ENCODE assay signal across 19 cellular contexts in genomic region chr7:117448655-117449054, GRCh38. TPM values are rescaled to one million over a fixed set of nuclear protein-coding genes. Genes with fewer than 3 reads are reported as not detected.
DNase-seq lines count a peak whose midpoint lies in the region; ATAC-seq and TF ChIP-seq lines count a peak whose summit lies in the region.
"Had no signal": no experiment of that assay in that cellular context is flagged by ENCODE, and none has a peak within 500 bp of the region (broad histone marks: within the 10 kb centered on the region; RNA-seq: fewer than 3 reads in every experiment).

No MANE protein-coding gene starts in this region.

- peaks cover 14% of the 10 kb centered on the region for H3K36me3 Mint-ChIP-seq in Calu3 (ENCODE audit: insufficient read depth, unreplicated experiment)
- no peaks in the 10 kb centered on the region for H3K36me3 Mint-ChIP-seq in immature natural killer cell
- H3K36me3 Mint-ChIP-seq: CD14-positive monocyte; CD8-positive, alpha-beta T cell had no signal

- no peak for TF ChIP-seq CTCF in Calu3 (IDR thresholded peaks at IDR 0.05; ENCODE audit: unreplicated experiment)
- no peak for TF ChIP-seq CTCF in IMR-90 (conservative IDR thresholded peaks at IDR 0.05; ENCODE audit: low read depth, low read length)
- TF ChIP-seq CTCF in body of pancreas (IDR thresholded peaks at IDR 0.05) = no peak

- no peaks in the 10 kb centered on the region for H3K27me3 Mint-ChIP-seq in Calu3 (ENCODE audit: unreplicated experiment)
- peaks cover 0 to 3% (median 2%) of the 10 kb centered on the region in 3 donors for H3K27me3 Mint-ChIP-seq in immature natural killer cell (ENCODE audit: low read depth in 3 of 3)

- no peak overlapping the region for H3K27ac ChIP-seq in IMR-90 (ENCODE audit: insufficient read depth, low read length)
- H3K27ac ChIP-seq in body of pancreas = peak overlapping the region; percentile 22 to 67 (median 54)
- no peak overlapping the region for H3K27ac ChIP-seq in right cardiac atrium (ENCODE audit: low read length)
- H3K27ac ChIP-seq: BLaER1 had no signal

- intact Hi-C loops in Calu3 (cut with micrococcal nuclease; ENCODE audit: unreplicated experiment) = no loop called here
- intact Hi-C loops in IMR-90 (cut with micrococcal nuclease) = no loop called here
- intact Hi-C loops in body of pancreas (cut with DNase I) = no loop called here
- intact Hi-C loops in right cardiac atrium (cut with DNase I) = no loop called here

- WGBS in IMR-90 (ENCODE audit: extremely low coverage in 2 of 2, insufficient read length in 1 of 2), 2 experiments = 0% methylated on average over 1 of the region's 2 CpGs; no CpG with 5 or more reads in 1 of the 2 experiments
- WGBS in body of pancreas, 2 donors = 64 to 75% methylated on average over 2 of the region's 2 CpGs
- WGBS in right cardiac atrium = 62% methylated on average over 2 of the region's 2 CpGs

- H3K14ac ChIP-seq in IMR-90 (replicated peaks; ENCODE audit: low read depth, low read length) = no peak overlapping the region

- H3K27me3 ChIP-seq in IMR-90 (ENCODE audit: control insufficient read depth, insufficient read depth, low read length) = no peaks in the 10 kb centered on the region
- H3K27me3 ChIP-seq in body of pancreas = no peaks in the 10 kb centered on the region
- no peaks in the 10 kb centered on the region for H3K27me3 ChIP-seq in right cardiac atrium (ENCODE audit: control insufficient read depth, insufficient read depth)
- H3K27me3 ChIP-seq: BLaER1 had no signal

- no peak for TF ChIP-seq RAD21 in IMR-90 (IDR thresholded peaks at IDR 0.05; ENCODE audit: low read length)

- H3K4me1 ChIP-seq in IMR-90 (ENCODE audit: control insufficient read depth, insufficient read depth, low read length) (no peaks in the 10 kb centered on the region), body of pancreas (peaks cover 3% of the 10 kb centered on the region), right cardiac atrium (ENCODE audit: control insufficient read depth, insufficient read depth, low read length) (no peaks in the 10 kb centered on the region)
- H3K4me1 ChIP-seq: BLaER1 had no signal

- H2AFZ ChIP-seq in IMR-90 (replicated peaks; ENCODE audit: low read length, poor library complexity) = no peak overlapping the region

- no peak overlapping the region for H4K91ac ChIP-seq in IMR-90 (ENCODE audit: insufficient read depth, low read depth, low read length)

- H3K4me3 ChIP-seq in IMR-90 (ENCODE audit: insufficient read depth, low read depth, low read length) (no peak overlapping the region), body of pancreas (no peak overlapping the region), right cardiac atrium (ENCODE audit: low read length) (no peak overlapping the region)
- H3K4me3 ChIP-seq: BLaER1 had no signal

- H2BK15ac ChIP-seq in IMR-90 (ENCODE audit: low read depth, low read length) = no peak overlapping the region

- H3K4ac ChIP-seq in IMR-90 (ENCODE audit: low read depth, low read length) = no peak overlapping the region

- ATAC-seq in IMR-90 (ENCODE audit: low read depth) = no peak
- ATAC-seq in body of pancreas = no peak
- no peak for ATAC-seq in HG03135 (IDR thresholded peaks at IDR 0.05; ENCODE audit: unreplicated experiment)
- no peak for ATAC-seq in right cardiac atrium
- ATAC-seq: CD8-positive, alpha-beta T cell; HCT116; HepG2 had no signal

- H3K4me1 Mint-ChIP-seq in Calu3 (ENCODE audit: low read depth, unreplicated experiment) (peaks cover 60% of the 10 kb centered on the region), immature natural killer cell (no peaks in the 10 kb centered on the region)
- H3K4me1 Mint-ChIP-seq: CD14-positive monocyte had no signal

- no peak overlapping the region for H2BK5ac ChIP-seq in IMR-90 (ENCODE audit: low read depth, low read length, poor library complexity, severe bottlenecking)

- peaks cover 20% of the 10 kb centered on the region for H3K9me3 Mint-ChIP-seq in Calu3 (ENCODE audit: low read depth, unreplicated experiment)
- peaks cover 3 to 20% (median 9%) of the 10 kb centered on the region in 6 donors for H3K9me3 Mint-ChIP-seq in immature natural killer cell
- H3K9me3 Mint-ChIP-seq: HFFc6 had no signal

- H3K9me1 ChIP-seq in IMR-90 (ENCODE audit: insufficient read depth, low read length) = no peaks in the 10 kb centered on the region

- H3K4me2 ChIP-seq in IMR-90 (ENCODE audit: low read depth, low read length) = no peak overlapping the region
- H3K4me2 ChIP-seq: BLaER1 had no signal

- H3K4me3 Mint-ChIP-seq in Calu3 (ENCODE audit: low read depth, unreplicated experiment) (no peak overlapping the region), immature natural killer cell (no peak overlapping the region)
- H3K4me3 Mint-ChIP-seq: CD14-positive monocyte; CD8-positive, alpha-beta T cell; HFFc6 had no signal

- H3K36me3 ChIP-seq in IMR-90 (ENCODE audit: control insufficient read depth, insufficient read depth, low read length) (no peaks in the 10 kb centered on the region), body of pancreas (replicated peaks in 1 of 2; ENCODE audit: insufficient read depth in 1 of 2, low read depth in 2 of 2) (no peaks in the 10 kb centered on the region)
- H3K36me3 ChIP-seq: BLaER1 had no signal

- no peaks in the 10 kb centered on the region for H3K79me1 ChIP-seq in IMR-90 (ENCODE audit: low read depth in 1 of 2, low read length in 2 of 2)

- BruUV-seq in Calu3 (replicated peaks; lab: Mats Ljungman, UMichigan) = no TSS peak
- BruUV-seq in IMR-90 (replicated peaks; lab: Mats Ljungman, UMichigan) = no TSS peak

- H2AK9ac ChIP-seq in IMR-90 (replicated peaks; ENCODE audit: low read depth, low read length, poor library complexity) = no peak overlapping the region

- no peak overlapping the region for H4K8ac ChIP-seq in IMR-90 (ENCODE audit: low read depth in 2 of 2, low read length in 2 of 2)

- H3K9me3 ChIP-seq in IMR-90 (ENCODE audit: control insufficient read depth, insufficient read depth, low read length) = no peaks in the 10 kb centered on the region
- H3K9me3 ChIP-seq in body of pancreas = no peaks in the 10 kb centered on the region
- H3K9me3 ChIP-seq in right cardiac atrium (ENCODE audit: control insufficient read depth, low read length) = peaks cover 1% of the 10 kb centered on the region
- H3K9me3 ChIP-seq: BLaER1 had no signal

- H4K20me1 ChIP-seq in IMR-90 (ENCODE audit: insufficient read depth, low read length) = no peaks in the 10 kb centered on the region
- H4K20me1 ChIP-seq: BLaER1 had no signal

- CTCF ChIA-PET in Calu3 (lab: Charles Lee) = no interaction called here
- CTCF ChIA-PET in IMR-90 (lab: Yijun Ruan, JAX) = no interaction called here

- H3K56ac ChIP-seq in IMR-90 (ENCODE audit: extremely low read depth, insufficient read depth, low read length) = no peak overlapping the region

- no peak overlapping the region for H2BK120ac ChIP-seq in IMR-90 (ENCODE audit: low read depth, low read length)

- TF ChIP-seq POLR2A in IMR-90 (IDR thresholded peaks at IDR 0.05; ENCODE audit: low read depth, low read length) = no peak
- no peak for TF ChIP-seq POLR2A in body of pancreas (IDR thresholded peaks at IDR 0.05)

- dilution Hi-C loops in IMR-90 (cut with HindIII; ENCODE audit: low sequenced_read_pairs, unreplicated experiment) = no loop called here

- H2BK20ac ChIP-seq in IMR-90 (ENCODE audit: low read depth, low read length) = no peak overlapping the region

- H2AK5ac ChIP-seq in IMR-90 (ENCODE audit: low read depth, low read length) = no peak overlapping the region

- POLR2A ChIA-PET in IMR-90 (lab: Charles Lee; ENCODE audit: unreplicated experiment) = no interaction called here

- no peak overlapping the region for H3K9ac ChIP-seq in IMR-90 (ENCODE audit: low read depth, low read length)
- H3K9ac ChIP-seq: BLaER1 had no signal

- H4K5ac ChIP-seq in IMR-90 (ENCODE audit: low read depth, low read length) = no peak overlapping the region

- H3K23ac ChIP-seq in IMR-90 (ENCODE audit: low read depth, low read length) = no peak overlapping the region

- peak overlapping the region; percentile 41 for H3K27ac Mint-ChIP-seq in Calu3 (ENCODE audit: unreplicated experiment)
- H3K27ac Mint-ChIP-seq in immature natural killer cell = no peak overlapping the region
- H3K27ac Mint-ChIP-seq: CD8-positive, alpha-beta T cell; HFFc6 had no signal

- DNase-seq in Calu3 (no peak), IMR-90 (peak; percentile 1), body of pancreas (no peak), islet precursor cell (peak; percentile 53), immature natural killer cell (no peak), right cardiac atrium (no peak)
- DNase-seq: 8988T; CD8-positive, alpha-beta T cell; DMS 273 treated with DMSO at 0.1 percent for 48 hours; GDM1; GOT3; H7; HFFc6 had no signal

- no peak overlapping the region for H3K18ac ChIP-seq in IMR-90 (ENCODE audit: low read depth, low read length)

- in situ Hi-C loops in IMR-90 (cut with MboI; ENCODE audit: low sequenced_read_pairs) = no loop called here

TF ChIP-seq in IMR-90, 13 proteins besides CTCF, POLR2A, EP300 and RAD21:
- TF ChIP-seq NFE2L2 (IDR thresholded peaks at IDR 0.05; ENCODE audit: low read depth, low read length) = no peak

RNA-seq across cellular contexts. Expression of gene ASZ1, which starts 21.4 kb away (rescaled TPM):
- total RNA-seq in Calu3 (2022) (not detected in 2 replicates), IMR-90 (2012; rRNA removed) (not detected in 2 replicates), body of pancreas (not detected), right cardiac atrium (not detected)
- polyA plus RNA-seq in IMR-90 (2012; rRNA removed) (not detected in 2 replicates), immature natural killer cell (not detected), right cardiac atrium (not detected)
- polyA plus RNA-seq in IMR-90 (2012; cell fraction: cytosol; rRNA removed) = not detected in 2 replicates
- polyA plus RNA-seq in IMR-90 (2012; cell fraction: nucleus; rRNA removed; ENCODE audit: low replicate concordance) = 0.03 TPM in 1 of 2 replicates, not detected in the other
- total RNA-seq: A673; CD8-positive, alpha-beta T cell; H7; HepG2; HFFc6 had no signal
- polyA plus RNA-seq: CD14-positive monocyte, HepG2 had no signal

RNA-seq across cellular contexts. Expression of gene CFTR, which starts 31.2 kb away (rescaled TPM):
- 267 and 502 TPM in 2 replicates for total RNA-seq in Calu3 (2022)
- under 0.01 and 0.18 TPM in 2 replicates for total RNA-seq in IMR-90 (2012; rRNA removed)
- 0.21 TPM in 1 of 2 replicates, not detected in the other for polyA plus RNA-seq in IMR-90 (2012; rRNA removed)
- 0.09 TPM in 1 of 2 replicates, not detected in the other for polyA plus RNA-seq in IMR-90 (2012; cell fraction: cytosol; rRNA removed)
- polyA plus RNA-seq in IMR-90 (2012; cell fraction: nucleus; rRNA removed; ENCODE audit: low replicate concordance) = 0.01 and 0.50 TPM in 2 replicates
- 100 to 1,000 TPM; 251 to 329 TPM for total RNA-seq in body of pancreas
- polyA plus RNA-seq in immature natural killer cell = not detected
- under 1 TPM in 2 of 4 donors, not detected in 2; 0.15 to 0.28 TPM for total RNA-seq in right cardiac atrium
- polyA plus RNA-seq in right cardiac atrium = not detected
- total RNA-seq: CD8-positive, alpha-beta T cell; HepG2; HFFc6 had no signal
- polyA plus RNA-seq: CD14-positive monocyte, HepG2 had no signal

Comparison
In these comparisons a context has a peak if more than half of its experiments do, and no peak if none do; other contexts are left out.
1. DNase-seq: peak in IMR-90 (single experiment) and islet precursor cell (single experiment); none in Calu3 (single experiment), body of pancreas (0 of 4), immature natural killer cell (0 of 3) and right cardiac atrium (0 of 3).
2. H3K27ac ChIP-seq: peak in body of pancreas (4 of 4); none in IMR-90 (single experiment) and right cardiac atrium (single experiment).
3. RNA of gene CFTR, which starts 31.2 kb away (total RNA-seq): 267 to 502 TPM in Calu3 and 251 to 329 TPM in body of pancreas; under 0.01 to 0.18 TPM in IMR-90 and 0.15 to 0.28 TPM in right cardiac atrium; every median in the first group is over 100 times any median in the second.